In the genomic region with DNA sequence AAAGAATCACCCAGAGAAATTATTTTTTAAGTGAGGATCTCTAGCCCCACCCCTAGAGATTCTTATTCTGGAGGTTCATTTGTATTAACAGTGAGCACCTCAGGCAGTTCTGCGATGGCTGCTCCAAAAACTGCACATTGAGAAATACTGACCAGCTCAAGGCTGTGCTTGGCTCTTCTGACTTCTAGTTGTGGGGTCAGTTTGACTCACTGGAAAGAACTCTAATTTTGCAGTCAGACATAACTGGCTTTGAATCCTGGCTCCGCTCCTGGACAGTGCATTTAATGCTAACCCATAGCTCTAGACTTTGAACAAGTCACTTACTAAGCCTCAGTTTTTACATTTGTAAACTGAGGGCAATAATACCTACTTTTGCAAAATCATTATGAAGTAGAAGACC, we compare ENCODE assay signal across 32 cellular contexts.
DNase-seq lines count a peak whose midpoint lies in the region; ATAC-seq and TF ChIP-seq lines count a peak whose summit lies in the region.
"Had no signal": no experiment of that assay in that cellular context is flagged by ENCODE, and none has a peak within 500 bp of the region (broad histone marks: within the 10 kb centered on the region; RNA-seq: fewer than 3 reads in every experiment).

No MANE protein-coding gene starts in this region.

- H3K36me3 ChIP-seq in BJ (ENCODE audit: control insufficient read depth, insufficient read depth, low read length) (no peaks in the 10 kb centered on the region), thyroid gland (no peaks in the 10 kb centered on the region)
- H3K36me3 ChIP-seq: adrenal gland, breast epithelium, pancreas had no signal

- TF ChIP-seq POLR2A in thyroid gland (IDR thresholded peaks at IDR 0.05) = no peak

- peaks cover 25 to 43% of the 10 kb centered on the region in 2 donors for H3K4me1 ChIP-seq in thyroid gland
- H3K4me1 ChIP-seq: breast epithelium, foreskin keratinocyte, left ventricle myocardium inferior, pancreas had no signal

- intact Hi-C loops in thyroid gland (cut with DNase I) = no loop called here

- no peak for ATAC-seq in stimulated activated effector memory CD8-positive, alpha-beta T cell treated with anti-CD3 and anti-CD28 coated beads, Interleukin-12 subunit alpha, Interleukin-12 subunit beta, amount 100 ng/mL, for 72 hours
- ATAC-seq: activated T-cell treated with anti-CD3 and anti-CD28 coated beads, Interleukin-2, amount 50 U/mL, for 72 hours; foreskin keratinocyte; GM12878; pancreas; Right ventricle myocardium inferior; SK-N-SH treated with all-trans-retinoic acid at 6 μM for 48 hours; stimulated activated naive B cell treated with anti-CD40 and anti-IgM and Interleukin-4, amounts not matched to agents 10 μg/mL and 1 μg/mL and 100 μg/mL, for 72 hours had no signal

- H3K27me3 ChIP-seq in BJ (ENCODE audit: control insufficient read depth, insufficient read depth, low read length) = no peaks in the 10 kb centered on the region
- no peaks in the 10 kb centered on the region for H3K27me3 ChIP-seq in thyroid gland
- H3K27me3 ChIP-seq: adrenal gland, breast epithelium, foreskin keratinocyte, pancreas had no signal

- H3K4me3 ChIP-seq in BJ (ENCODE audit: low read depth, low read length) = no peak overlapping the region
- no peak overlapping the region for H3K4me3 ChIP-seq in fibroblast of the aortic adventitia (ENCODE audit: low read depth, low read length)
- H3K4me3 ChIP-seq in thyroid gland (replicated peaks in 1 of 3) = no peak overlapping the region
- H3K4me3 ChIP-seq: adrenal gland, breast epithelium, GM12878, left ventricle myocardium inferior, pancreas, PC-9, skin epidermis had no signal

- H3K27ac ChIP-seq in thyroid gland = peak overlapping the region in 2 of 3 donors; percentile 35 to 37
- H3K27ac ChIP-seq: adrenal gland, breast epithelium, foreskin keratinocyte, HL-60, left ventricle myocardium inferior, pancreas, PC-9, skin epidermis had no signal

- POLR2A ChIA-PET in BJ (lab: Charles Lee) = interaction anchor here (0.7 kb wide), 1 partner anchor 17 kb away, joined by 3 read pairs; no protein-coding TSS in a partner anchor

- H3K9me3 Mint-ChIP-seq in stimulated activated effector memory CD8-positive, alpha-beta T cell treated with anti-CD3 and anti-CD28 coated beads, Interleukin-12 subunit alpha, Interleukin-12 subunit beta, amount 100 ng/mL, for 72 hours = no peaks in the 10 kb centered on the region
- H3K9me3 Mint-ChIP-seq: activated naive CD4-positive, alpha-beta T cell treated with anti-CD3 and anti-CD28 coated beads for 36 hours; activated T-cell treated with anti-CD3 and anti-CD28 coated beads, Interleukin-2, amount 50 U/mL, for 72 hours had no signal

- DNase-seq in BJ (ENCODE audit: low read depth) = peak; percentile 5
- DNase-seq in amniotic epithelial cell (ENCODE audit: low read depth) = peak; percentile 76
- peak; percentile 51 for DNase-seq in fibroblast of the aortic adventitia (ENCODE audit: low read depth)
- peak in 1 of 2 donors; percentile 3 for DNase-seq in thyroid gland
- DNase-seq in anterior cingulate cortex (lab: John Stamatoyannopoulos, UW) = no peak
- no peak for DNase-seq in stimulated activated effector memory CD8-positive, alpha-beta T cell treated with anti-CD3 and anti-CD28 coated beads, Interleukin-12 subunit alpha, Interleukin-12 subunit beta, amount 100 ng/mL, for 72 hours (ENCODE audit: low spot score in 2 of 2)
- DNase-seq in stimulated activated naive CD4-positive, alpha-beta T cell (lab: John Stamatoyannopoulos, UW) = no peak
- DNase-seq: activated CD4-positive, alpha-beta T cell treated with anti-CD3 and anti-CD28 coated beads, Interleukin-2, amount 50 U/mL, for 4 hours; activated naive CD4-positive, alpha-beta T cell treated with anti-CD3 and anti-CD28 coated beads for 36 hours; activated T-cell treated with anti-CD3 and anti-CD28 coated beads, Interleukin-2, amount 50 U/mL, for 72 hours; CD4-positive, CD25-positive, alpha-beta regulatory T cell; foreskin keratinocyte; head of caudate nucleus; islet precursor cell; left ventricle myocardium inferior; mesendoderm; NCI-H1417; NCI-H2081; NCI-H2227 treated with DMSO at 0.1 percent for 48 hours; NCI-H526 treated with DMSO at 0.1 percent for 48 hours; pancreas; PC-9; retina; stimulated activated naive B cell treated with anti-CD40 and anti-IgM and Interleukin-4, amounts not matched to agents 10 μg/mL and 1 μg/mL and 100 μg/mL, for 72 hours; T-helper 2 cell had no signal

- H3K4me3 Mint-ChIP-seq in stimulated activated effector memory CD8-positive, alpha-beta T cell treated with anti-CD3 and anti-CD28 coated beads, Interleukin-12 subunit alpha, Interleukin-12 subunit beta, amount 100 ng/mL, for 72 hours = no peak overlapping the region
- H3K4me3 Mint-ChIP-seq: activated naive CD4-positive, alpha-beta T cell treated with anti-CD3 and anti-CD28 coated beads for 36 hours; activated T-cell treated with anti-CD3 and anti-CD28 coated beads, Interleukin-2, amount 50 U/mL, for 72 hours; CD4-positive, CD25-positive, alpha-beta regulatory T cell; stimulated activated naive B cell treated with anti-CD40 and anti-IgM and Interleukin-4, amounts not matched to agents 10 μg/mL and 1 μg/mL and 100 μg/mL, for 72 hours had no signal

- no peak for TF ChIP-seq CTCF in BJ (IDR thresholded peaks at IDR 0.05; ENCODE audit: insufficient read depth, low read depth, low read length)
- no peak for TF ChIP-seq CTCF in fibroblast of the aortic adventitia (IDR thresholded peaks at IDR 0.05; ENCODE audit: insufficient read depth, low read length)
- TF ChIP-seq CTCF in thyroid gland (IDR thresholded peaks at IDR 0.05) = no peak

- WGBS in thyroid gland, 2 donors = 57 to 68% methylated on average over 2 of the region's 2 CpGs

- H3K36me3 Mint-ChIP-seq in stimulated activated effector memory CD8-positive, alpha-beta T cell treated with anti-CD3 and anti-CD28 coated beads, Interleukin-12 subunit alpha, Interleukin-12 subunit beta, amount 100 ng/mL, for 72 hours = no peaks in the 10 kb centered on the region

- CTCF ChIA-PET in BJ (lab: Yijun Ruan, JAX) = interaction anchor here (0.6 kb wide), 1 partner anchor 155 kb away, joined by 3 read pairs; no protein-coding TSS in a partner anchor

- no peaks in the 10 kb centered on the region for H3K9me3 ChIP-seq in thyroid gland
- H3K9me3 ChIP-seq: adrenal gland, breast epithelium, pancreas had no signal

- no peaks in the 10 kb centered on the region for H3K4me1 Mint-ChIP-seq in stimulated activated effector memory CD8-positive, alpha-beta T cell treated with anti-CD3 and anti-CD28 coated beads, Interleukin-12 subunit alpha, Interleukin-12 subunit beta, amount 100 ng/mL, for 72 hours
- H3K4me1 Mint-ChIP-seq: stimulated activated naive B cell treated with anti-CD40 and anti-IgM and Interleukin-4, amounts not matched to agents 10 μg/mL and 1 μg/mL and 100 μg/mL, for 72 hours had no signal

- H3K27ac Mint-ChIP-seq in stimulated activated effector memory CD8-positive, alpha-beta T cell treated with anti-CD3 and anti-CD28 coated beads, Interleukin-12 subunit alpha, Interleukin-12 subunit beta, amount 100 ng/mL, for 72 hours = no peak overlapping the region
- H3K27ac Mint-ChIP-seq: activated naive CD4-positive, alpha-beta T cell treated with anti-CD3 and anti-CD28 coated beads for 36 hours; activated T-cell treated with anti-CD3 and anti-CD28 coated beads, Interleukin-2, amount 50 U/mL, for 72 hours; stimulated activated naive B cell treated with anti-CD40 and anti-IgM and Interleukin-4, amounts not matched to agents 10 μg/mL and 1 μg/mL and 100 μg/mL, for 72 hours had no signal

Comparison
In these comparisons a context has a peak if more than half of its experiments do, and no peak if none do; other contexts are left out.
1. DNase-seq: peak in BJ (single experiment), amniotic epithelial cell (single experiment) and fibroblast of the aortic adventitia (single experiment); none in anterior cingulate cortex (0 of 58), stimulated activated effector memory CD8-positive, alpha-beta T cell treated with anti-CD3 and anti-CD28 coated beads, Interleukin-12 subunit alpha, Interleukin-12 subunit beta, amount 100 ng/mL, for 72 hours (0 of 2) and stimulated activated naive CD4-positive, alpha-beta T cell (0 of 6).